ENCODE assay signal across 14 cellular contexts in the genomic region with DNA sequence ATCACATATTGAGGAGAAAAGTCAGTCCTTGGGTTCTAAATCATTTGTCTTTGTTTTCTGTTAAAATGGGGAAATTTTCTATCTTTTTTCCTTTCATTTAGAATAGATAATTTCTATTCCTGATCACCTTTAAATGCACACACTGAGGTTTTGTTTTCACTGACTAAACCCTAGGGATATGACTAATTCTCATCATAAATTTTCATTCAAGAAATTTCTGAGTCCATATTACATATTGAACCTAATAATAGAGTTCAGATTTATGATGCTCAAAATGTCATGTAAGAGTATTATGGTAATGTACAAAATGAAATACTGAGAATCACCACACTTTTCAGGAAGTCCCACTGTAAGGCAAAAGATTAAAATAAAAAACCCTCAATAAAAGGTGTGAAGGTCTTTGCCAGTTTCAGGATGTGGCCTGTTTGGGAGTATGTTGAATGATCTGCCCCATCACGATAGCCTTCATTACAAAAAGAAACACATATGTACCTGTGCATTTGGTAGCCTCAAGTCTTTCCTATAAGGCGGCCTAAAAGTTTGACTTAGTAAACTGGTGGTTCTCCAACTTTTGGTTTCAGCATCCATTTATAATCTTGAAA.
DNase-seq lines count a peak whose midpoint lies in the region; ATAC-seq and TF ChIP-seq lines count a peak whose summit lies in the region.
"Had no signal": no experiment of that assay in that cellular context is flagged by ENCODE, and none has a peak within 500 bp of the region (broad histone marks: within the 10 kb centered on the region; RNA-seq: fewer than 3 reads in every experiment).

No MANE protein-coding gene starts in this region.

- peaks cover 10% of the 10 kb centered on the region for H3K36me3 Mint-ChIP-seq in activated naive CD8-positive, alpha-beta T cell treated with anti-CD3 and anti-CD28 coated beads, Interleukin-2, amount 50 U/mL, for 24 hours (ENCODE audit: low read depth)

- no peaks in the 10 kb centered on the region for H3K36me3 ChIP-seq in KMS-11 (ENCODE audit: insufficient read depth)
- H3K36me3 ChIP-seq: esophagus squamous epithelium, transverse colon had no signal

- H3K4me3 Mint-ChIP-seq in activated naive CD8-positive, alpha-beta T cell treated with anti-CD3 and anti-CD28 coated beads, Interleukin-2, amount 50 U/mL, for 24 hours = peak overlapping the region; percentile 64

- H3K27me3 ChIP-seq in KMS-11 (ENCODE audit: insufficient read depth, low read depth) = no peaks in the 10 kb centered on the region
- H3K27me3 ChIP-seq: esophagus squamous epithelium, transverse colon had no signal

- H3K4me3 ChIP-seq in GM12865 (ENCODE audit: low read depth, low read length) (peak overlapping the region; percentile 35), KMS-11 (IDR thresholded peaks at IDR 0.05; ENCODE audit: insufficient read depth, low read depth, low read length) (no peak overlapping the region)
- H3K4me3 ChIP-seq: esophagus squamous epithelium, transverse colon had no signal

- no peaks in the 10 kb centered on the region for H4K20me1 ChIP-seq in KMS-11 (ENCODE audit: insufficient read depth)

- peaks cover 49% of the 10 kb centered on the region for H3K4me1 ChIP-seq in KMS-11 (ENCODE audit: low read depth, poor library complexity, severe bottlenecking)
- H3K4me1 ChIP-seq: transverse colon had no signal

- H3K27ac ChIP-seq in KMS-11 = peak overlapping the region; percentile 16; the same call in 1 of the 2 replicates
- H3K27ac ChIP-seq: esophagus squamous epithelium, transverse colon had no signal

- TF ChIP-seq CTCF in GM12865 (IDR thresholded peaks at IDR 0.05; ENCODE audit: insufficient read depth, low read depth, low read length, missing control alignments) (no peak), KMS-11 (conservative IDR thresholded peaks at IDR 0.05; ENCODE audit: low read depth, low read length) (no peak)

- peak overlapping the region; percentile 90 for H3K27ac Mint-ChIP-seq in activated naive CD8-positive, alpha-beta T cell treated with anti-CD3 and anti-CD28 coated beads, Interleukin-2, amount 50 U/mL, for 24 hours

- H3K27me3 Mint-ChIP-seq in activated naive CD8-positive, alpha-beta T cell treated with anti-CD3 and anti-CD28 coated beads, Interleukin-2, amount 50 U/mL, for 24 hours = no peaks in the 10 kb centered on the region

- no peaks in the 10 kb centered on the region for H3K9me3 Mint-ChIP-seq in activated naive CD8-positive, alpha-beta T cell treated with anti-CD3 and anti-CD28 coated beads, Interleukin-2, amount 50 U/mL, for 24 hours

- peak; percentile 20 for ATAC-seq in GM19351 (IDR thresholded peaks at IDR 0.05; ENCODE audit: unreplicated experiment)
- peak; percentile 38 for ATAC-seq in activated naive CD8-positive, alpha-beta T cell treated with anti-CD3 and anti-CD28 coated beads, Interleukin-2, amount 50 U/mL, for 24 hours
- no peak for ATAC-seq in HG03025 (IDR thresholded peaks at IDR 0.05; ENCODE audit: low FRiP score, unreplicated experiment)

- H3K79me2 ChIP-seq in KMS-11 (ENCODE audit: insufficient read depth, low read depth) = no peaks in the 10 kb centered on the region

- peak overlapping the region; percentile 42 for H3K4me2 ChIP-seq in KMS-11

- H3K9ac ChIP-seq in KMS-11 = no peak overlapping the region

- peaks cover 90% of the 10 kb centered on the region for H3K4me1 Mint-ChIP-seq in activated naive CD8-positive, alpha-beta T cell treated with anti-CD3 and anti-CD28 coated beads, Interleukin-2, amount 50 U/mL, for 24 hours

- no peak overlapping the region for H2AFZ ChIP-seq in KMS-11 (ENCODE audit: low read depth)

- DNase-seq in GM12865 (ENCODE audit: low read depth) (peak; percentile 32), NCI-H748 (lab: John Stamatoyannopoulos, UW; ENCODE audit: unreplicated experiment) (no peak), COR-L47 (lab: John Stamatoyannopoulos, UW) (no peak), NCI-H446 (lab: John Stamatoyannopoulos, UW) (no peak)
- no peak for DNase-seq in activated naive CD8-positive, alpha-beta T cell treated with anti-CD3 and anti-CD28 coated beads, Interleukin-2, amount 50 U/mL, for 24 hours
- DNase-seq: esophagus squamous epithelium, hypothalamus, NCI-H1092, nucleus accumbens, SIG-M5, transverse colon had no signal
